8 cellular contexts compared by ENCODE assay signal in genomic region chr2:11753886-11754704, GRCh38. TPM values are rescaled to one million over a fixed set of nuclear protein-coding genes. Genes with fewer than 3 reads are reported as not detected.
A peak's percentile ranks its signal among the peaks of the same experiment; 100 is the strongest.
DNase-seq lines count a peak whose midpoint lies in the region; ATAC-seq and TF ChIP-seq lines count a peak whose summit lies in the region.

No MANE protein-coding gene starts in this region.

- peaks cover 93% of the 10 kb centered on the region for H3K4me1 Mint-ChIP-seq in activated CD8-positive, alpha-beta T cell treated with anti-CD3 and anti-CD28 coated beads, Interleukin-2, amount 10 ng/mL, durations not matched to agents 7 days and 5 days (ENCODE audit: low read depth)
- peaks cover 32% of the 10 kb centered on the region for H3K4me1 Mint-ChIP-seq in chondrocyte (ENCODE audit: low read depth)

- H3K27me3 Mint-ChIP-seq in activated CD8-positive, alpha-beta T cell treated with anti-CD3 and anti-CD28 coated beads, Interleukin-2, amount 10 ng/mL, durations not matched to agents 7 days and 5 days (ENCODE audit: low read depth), result no peaks in the 10 kb centered on the region
- no peaks in the 10 kb centered on the region for H3K27me3 Mint-ChIP-seq in chondrocyte (ENCODE audit: low read depth)

- CTCF ChIA-PET in activated CD8-positive, alpha-beta T cell treated with anti-CD3 and anti-CD28 coated beads, Interleukin-2, amount 10 ng/mL, durations not matched to agents 7 days and 5 days (lab: Charles Lee), result interaction anchor here (0.6 to 14.0 kb wide), 12 partner anchors 9 to 1868 kb away, joined by 3 to 251 read pairs (median 4); no protein-coding TSS in a partner anchor

- H3K36me3 Mint-ChIP-seq in activated CD8-positive, alpha-beta T cell treated with anti-CD3 and anti-CD28 coated beads, Interleukin-2, amount 10 ng/mL, durations not matched to agents 7 days and 5 days (ENCODE audit: low read depth), result peaks cover 26% of the 10 kb centered on the region
- peaks cover 1% of the 10 kb centered on the region for H3K36me3 Mint-ChIP-seq in chondrocyte (ENCODE audit: low read depth)

- H3K9me3 ChIP-seq in sigmoid colon, result no peaks in the 10 kb centered on the region

- H3K27me3 ChIP-seq in sigmoid colon, result no peaks in the 10 kb centered on the region

- TF ChIP-seq EP300 in sigmoid colon (IDR thresholded peaks at IDR 0.05), result no peak

- no peaks in the 10 kb centered on the region for H3K9me3 Mint-ChIP-seq in activated CD8-positive, alpha-beta T cell treated with anti-CD3 and anti-CD28 coated beads, Interleukin-2, amount 10 ng/mL, durations not matched to agents 7 days and 5 days (ENCODE audit: insufficient read depth)
- no peaks in the 10 kb centered on the region for H3K9me3 Mint-ChIP-seq in chondrocyte (ENCODE audit: low read depth)

- H3K4me3 ChIP-seq in sigmoid colon, result no peak overlapping the region

- peaks cover 0 to 39% (median 28%) of the 10 kb centered on the region in 4 donors for H3K4me1 ChIP-seq in sigmoid colon

- 9 to 16% methylated on average over 15 of the region's 15 CpGs for WGBS in sigmoid colon, 2 donors

- peak; percentile 10 for ATAC-seq in GM18858 (IDR thresholded peaks at IDR 0.05; ENCODE audit: unreplicated experiment)
- ATAC-seq in HG02938 (IDR thresholded peaks at IDR 0.05; ENCODE audit: unreplicated experiment), result peak; percentile 27
- ATAC-seq in activated CD8-positive, alpha-beta T cell treated with anti-CD3 and anti-CD28 coated beads, Interleukin-2, amount 10 ng/mL, durations not matched to agents 7 days and 5 days, result peak; percentile 67

- peak overlapping the region; percentile 93 for H3K27ac Mint-ChIP-seq in activated CD8-positive, alpha-beta T cell treated with anti-CD3 and anti-CD28 coated beads, Interleukin-2, amount 10 ng/mL, durations not matched to agents 7 days and 5 days
- H3K27ac Mint-ChIP-seq in chondrocyte (ENCODE audit: unreplicated experiment), result no peak overlapping the region

- DNase-seq in NCI-H226, result peak; percentile 63
- DNase-seq in activated CD8-positive, alpha-beta T cell treated with anti-CD3 and anti-CD28 coated beads, Interleukin-2, amount 10 ng/mL, durations not matched to agents 7 days and 5 days, result peak; percentile 74
- DNase-seq in erythroblast (lab: John Stamatoyannopoulos, UW), result peak; percentile 13 to 40
- DNase-seq in sigmoid colon, result no peak
- no peak for DNase-seq in NCI-H2171 (lab: John Stamatoyannopoulos, UW)
- DNase-seq in chondrocyte (ENCODE audit: low spot score), result no peak

- TF ChIP-seq CTCF in sigmoid colon (IDR thresholded peaks at IDR 0.05), result no peak
- no peak for TF ChIP-seq CTCF in chondrocyte (IDR thresholded peaks at IDR 0.05)

- peak overlapping the region; percentile 73 for H3K4me3 Mint-ChIP-seq in activated CD8-positive, alpha-beta T cell treated with anti-CD3 and anti-CD28 coated beads, Interleukin-2, amount 10 ng/mL, durations not matched to agents 7 days and 5 days
- H3K4me3 Mint-ChIP-seq in chondrocyte (ENCODE audit: unreplicated experiment), result no peak overlapping the region

- TF ChIP-seq POLR2A in erythroblast (IDR thresholded peaks at IDR 0.05; ENCODE audit: low read length), result no peak
- no peak for TF ChIP-seq POLR2A in sigmoid colon (IDR thresholded peaks at IDR 0.05)

- POLR2A ChIA-PET in activated CD8-positive, alpha-beta T cell treated with anti-CD3 and anti-CD28 coated beads, Interleukin-2, amount 10 ng/mL, durations not matched to agents 7 days and 5 days (lab: Charles Lee), result interaction anchor here (0.6 to 2.7 kb wide), 12 partner anchors 10 to 597 kb away, joined by 3 to 20 read pairs (median 4); no protein-coding TSS in a partner anchor

- no peaks in the 10 kb centered on the region for H3K36me3 ChIP-seq in sigmoid colon

- intact Hi-C loops in sigmoid colon (cut with DNase I), result no loop called here

- peak overlapping the region; percentile 1 to 66 (median 42) for H3K27ac ChIP-seq in sigmoid colon

RNA-seq across cellular contexts. Expression of gene LPIN1, which starts 7.7 kb away (rescaled TPM):
- total RNA-seq in activated CD8-positive, alpha-beta T cell treated with anti-CD3 and anti-CD28 coated beads, Interleukin-2, amount 10 ng/mL, durations not matched to agents 7 days and 5 days, result 10 to 100 TPM; 46.8 to 54.7 TPM
- 10 to 100 TPM; 27.5 to 37.4 (median 30.6) TPM for total RNA-seq in sigmoid colon
- 10 to 100 TPM in 1 of 3 donors, 1 to 10 TPM in 2; 4.2 to 29.2 (median 4.9) TPM for polyA plus RNA-seq in sigmoid colon
- total RNA-seq in chondrocyte, result 16.2 to 20.5 TPM (median 17.5 TPM) in 3 replicates

Comparison
In these comparisons a context has a peak if more than half of its experiments do, and no peak if none do; other contexts are left out.
1. ATAC-seq: peak in every context shown above with its lines; median percentile 67 in activated CD8-positive, alpha-beta T cell treated with anti-CD3 and anti-CD28 coated beads, Interleukin-2, amount 10 ng/mL, durations not matched to agents 7 days and 5 days; 27 in HG02938; 10 in GM18858.
2. DNase-seq: peak in NCI-H226 (single experiment), activated CD8-positive, alpha-beta T cell treated with anti-CD3 and anti-CD28 coated beads, Interleukin-2, amount 10 ng/mL, durations not matched to agents 7 days and 5 days (single experiment) and erythroblast (2 of 2); none in sigmoid colon (single experiment), NCI-H2171 (single experiment) and chondrocyte (single experiment).